Comparison of ENCODE assay signal across 1 cellular context in the genomic region with DNA sequence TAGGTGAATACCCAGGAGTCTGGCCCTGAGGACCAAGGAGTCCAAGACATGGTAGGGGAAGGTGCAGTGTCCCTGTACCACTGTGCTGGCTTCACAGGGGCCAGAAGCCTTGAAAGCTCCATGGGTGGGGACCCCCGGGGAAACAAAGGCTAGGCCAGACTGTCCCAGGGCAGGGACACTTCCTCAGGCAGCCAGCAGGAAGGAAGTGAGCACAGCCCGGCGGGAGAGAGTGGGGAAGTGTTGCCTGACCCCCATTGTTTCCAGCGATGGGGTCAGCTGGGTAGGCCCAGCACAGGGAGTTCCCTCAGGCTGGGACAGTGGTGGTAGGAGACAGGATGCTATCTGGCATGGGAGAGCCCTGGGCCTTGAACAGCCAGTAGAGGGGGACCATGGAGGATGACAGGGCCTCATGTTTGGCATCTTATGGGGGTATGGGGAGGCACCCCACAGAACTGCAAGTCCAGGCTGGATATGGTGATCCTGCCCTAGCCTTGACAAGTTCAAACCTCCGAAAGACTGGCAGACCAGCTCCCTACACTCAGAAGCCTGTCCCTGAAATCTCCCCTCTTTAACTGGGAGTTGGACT.
TF ChIP-seq lines count a peak whose summit lies in the region.

No MANE protein-coding gene starts in this region.

TF ChIP-seq in K562, 482 proteins besides CTCF, POLR2A, EP300 and RAD21:
- TF ChIP-seq ARID2 (IDR thresholded peaks at IDR 0.05), result no peak
- no peak for TF ChIP-seq CHD4 (IDR thresholded peaks at IDR 0.05; ENCODE audit: insufficient read depth, insufficient replicate concordance, low read depth, low read length, poor library complexity, severe bottlenecking)
- TF ChIP-seq, protein P1, sequence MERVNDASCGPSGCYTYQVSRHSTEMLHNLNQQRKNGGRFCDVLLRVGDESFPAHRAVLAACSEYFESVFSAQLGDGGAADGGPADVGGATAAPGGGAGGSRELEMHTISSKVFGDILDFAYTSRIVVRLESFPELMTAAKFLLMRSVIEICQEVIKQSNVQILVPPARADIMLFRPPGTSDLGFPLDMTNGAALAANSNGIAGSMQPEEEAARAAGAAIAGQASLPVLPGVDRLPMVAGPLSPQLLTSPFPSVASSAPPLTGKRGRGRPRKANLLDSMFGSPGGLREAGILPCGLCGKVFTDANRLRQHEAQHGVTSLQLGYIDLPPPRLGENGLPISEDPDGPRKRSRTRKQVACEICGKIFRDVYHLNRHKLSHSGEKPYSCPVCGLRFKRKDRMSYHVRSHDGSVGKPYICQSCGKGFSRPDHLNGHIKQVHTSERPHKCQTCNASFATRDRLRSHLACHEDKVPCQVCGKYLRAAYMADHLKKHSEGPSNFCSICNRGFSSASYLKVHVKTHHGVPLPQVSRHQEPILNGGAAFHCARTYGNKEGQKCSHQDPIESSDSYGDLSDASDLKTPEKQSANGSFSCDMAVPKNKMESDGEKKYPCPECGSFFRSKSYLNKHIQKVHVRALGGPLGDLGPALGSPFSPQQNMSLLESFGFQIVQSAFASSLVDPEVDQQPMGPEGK (CRISPR knock-in tag; IDR thresholded peaks at IDR 0.05; ENCODE audit: borderline replicate concordance), result no peak
- TF ChIP-seq JUND (IDR thresholded peaks at IDR 0.05; ENCODE audit: borderline replicate concordance, low read depth, low read length), result no peak
- no peak for TF ChIP-seq JUND (tag; IDR thresholded peaks at IDR 0.05; ENCODE audit: borderline replicate concordance, low read depth, low read length)
- TF ChIP-seq, protein P2, sequence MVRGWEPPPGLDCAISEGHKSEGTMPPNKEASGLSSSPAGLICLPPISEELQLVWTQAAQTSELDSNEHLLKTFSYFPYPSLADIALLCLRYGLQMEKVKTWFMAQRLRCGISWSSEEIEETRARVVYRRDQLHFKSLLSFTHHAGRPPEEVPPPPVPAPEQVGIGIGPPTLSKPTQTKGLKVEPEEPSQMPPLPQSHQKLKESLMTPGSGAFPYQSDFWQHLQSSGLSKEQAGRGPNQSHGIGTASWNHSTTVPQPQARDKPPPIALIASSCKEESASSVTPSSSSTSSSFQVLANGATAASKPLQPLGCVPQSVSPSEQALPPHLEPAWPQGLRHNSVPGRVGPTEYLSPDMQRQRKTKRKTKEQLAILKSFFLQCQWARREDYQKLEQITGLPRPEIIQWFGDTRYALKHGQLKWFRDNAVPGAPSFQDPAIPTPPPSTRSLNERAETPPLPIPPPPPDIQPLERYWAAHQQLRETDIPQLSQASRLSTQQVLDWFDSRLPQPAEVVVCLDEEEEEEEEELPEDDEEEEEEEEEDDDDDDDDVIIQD (CRISPR knock-in tag; IDR thresholded peaks at IDR 0.05), result no peak
- TF ChIP-seq RBM22 (IDR thresholded peaks at IDR 0.05; ENCODE audit: low read depth, low read length, poor library complexity, severe bottlenecking), result no peak
- TF ChIP-seq SMARCA5 (IDR thresholded peaks at IDR 0.05), result no peak
- TF ChIP-seq ZNF23 (CRISPR knock-in tag; IDR thresholded peaks at IDR 0.05), result no peak
- TF ChIP-seq CREBBP (IDR thresholded peaks at IDR 0.05; ENCODE audit: low read depth, low read length), result no peak
- no peak for TF ChIP-seq HOXB6 (CRISPR knock-in tag; IDR thresholded peaks at IDR 0.05; ENCODE audit: borderline replicate concordance)
- no peak for TF ChIP-seq HNRNPLL (IDR thresholded peaks at IDR 0.05; ENCODE audit: low read depth, low read length, poor library complexity, severe bottlenecking)
- TF ChIP-seq ELF4 (CRISPR knock-in tag; IDR thresholded peaks at IDR 0.05), result no peak
- no peak for TF ChIP-seq KAT8 (IDR thresholded peaks at IDR 0.05; ENCODE audit: low read depth)
- TF ChIP-seq, protein P3, sequence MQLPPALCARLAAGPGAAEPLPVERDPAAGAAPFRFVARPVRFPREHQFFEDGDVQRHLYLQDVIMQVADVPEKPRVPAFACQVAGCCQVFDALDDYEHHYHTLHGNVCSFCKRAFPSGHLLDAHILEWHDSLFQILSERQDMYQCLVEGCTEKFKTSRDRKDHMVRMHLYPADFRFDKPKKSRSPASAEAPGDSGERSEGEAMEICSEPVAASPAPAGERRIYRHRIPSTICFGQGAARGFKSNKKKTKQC (CRISPR knock-in tag; IDR thresholded peaks at IDR 0.05), result no peak
